In genomic region chr9:127904888-127905728, GRCh38 we compare ENCODE assay signal across 8 cellular contexts. TPM values are rescaled to one million over a fixed set of nuclear protein-coding genes. Genes with fewer than 3 reads are reported as not detected.
DNase-seq lines count a peak whose midpoint lies in the region; TF ChIP-seq lines count a peak whose summit lies in the region.

No MANE protein-coding gene starts in this region.

- peak overlapping the region; percentile 66 for H3K4me2 ChIP-seq in OCI-LY1 (ENCODE audit: low read length)

- peak overlapping the region; percentile 99 for H3K27ac Mint-ChIP-seq in activated T-helper 2 cell treated with anti-CD3 and anti-CD28 coated beads, Interferon-gamma antibody, Interleukin-2, Interleukin-4, amounts not matched to agents 10 μg/mL and 5 μg/mL and 100 μg/mL, durations not matched to agents 14 hours and 24 hours and 36 hours

- H3K27me3 Mint-ChIP-seq in activated T-helper 2 cell treated with anti-CD3 and anti-CD28 coated beads, Interferon-gamma antibody, Interleukin-2, Interleukin-4, amounts not matched to agents 10 μg/mL and 5 μg/mL and 100 μg/mL, durations not matched to agents 14 hours and 24 hours and 36 hours (ENCODE audit: low read depth), result no peaks in the 10 kb centered on the region

- H3F3A ChIP-seq in OCI-LY1 (ENCODE audit: insufficient read depth, low read length), result peaks cover 22% of the 10 kb centered on the region

- in situ Hi-C loops in GM13977 (cut with MboI; ENCODE audit: low pct_unique_long_range_greater_than_20kb, low sequenced_read_pairs, unreplicated experiment), result loop anchor here (25.0 kb wide), 1 partner anchor 318 kb away; no protein-coding TSS in a partner anchor

- peak overlapping the region; percentile 99 for H3K27ac ChIP-seq in OCI-LY1 (ENCODE audit: low read depth, low read length, poor library complexity, severe bottlenecking)
- H3K27ac ChIP-seq in layer of hippocampus (ENCODE audit: low read depth, low read length), result peak overlapping the region; percentile 90
- peak overlapping the region; percentile 66 for H3K27ac ChIP-seq in substantia nigra (ENCODE audit: low read depth, low read length, poor library complexity, severe bottlenecking)

- H3K36me3 ChIP-seq in OCI-LY1 (ENCODE audit: insufficient read depth, low read length), result peaks cover 19% of the 10 kb centered on the region; the same call in 1 of the 2 replicates

- DNase-seq in activated T-helper 2 cell treated with anti-CD3 and anti-CD28 coated beads, Interferon-gamma antibody, Interleukin-2, Interleukin-4, amounts not matched to agents 10 μg/mL and 5 μg/mL and 100 μg/mL, durations not matched to agents 14 hours and 24 hours and 36 hours (ENCODE audit: low spot score), result no peak
- DNase-seq in substantia nigra (lab: John Stamatoyannopoulos, UW), result peak in 1 of 49 donors; percentile 52
- no peak for DNase-seq in GM13977 (ENCODE audit: low spot score)
- no peak for DNase-seq in NCI-H1105 (lab: John Stamatoyannopoulos, UW)
- no peak for DNase-seq in DMS 273 (lab: John Stamatoyannopoulos, UW; ENCODE audit: unreplicated experiment)
- no peak for DNase-seq in NCI-H2029 (lab: John Stamatoyannopoulos, UW)

- H3K27me3 ChIP-seq in OCI-LY1 (ENCODE audit: insufficient read depth, low read length), result no peaks in the 10 kb centered on the region
- H3K27me3 ChIP-seq in layer of hippocampus (ENCODE audit: control insufficient read depth, insufficient read depth, low read length), result no peaks in the 10 kb centered on the region

- H2AFZ ChIP-seq in OCI-LY1 (ENCODE audit: low read length), result no peak overlapping the region

- H3K4me1 Mint-ChIP-seq in activated T-helper 2 cell treated with anti-CD3 and anti-CD28 coated beads, Interferon-gamma antibody, Interleukin-2, Interleukin-4, amounts not matched to agents 10 μg/mL and 5 μg/mL and 100 μg/mL, durations not matched to agents 14 hours and 24 hours and 36 hours (ENCODE audit: low read depth), result peaks cover 31% of the 10 kb centered on the region

- peak overlapping the region; percentile 88 for H3K4me3 Mint-ChIP-seq in activated T-helper 2 cell treated with anti-CD3 and anti-CD28 coated beads, Interferon-gamma antibody, Interleukin-2, Interleukin-4, amounts not matched to agents 10 μg/mL and 5 μg/mL and 100 μg/mL, durations not matched to agents 14 hours and 24 hours and 36 hours (ENCODE audit: low read depth)

- intact Hi-C loops in activated T-helper 2 cell treated with anti-CD3 and anti-CD28 coated beads, Interferon-gamma antibody, Interleukin-2, Interleukin-4, amounts not matched to agents 10 μg/mL and 5 μg/mL and 100 μg/mL, durations not matched to agents 14 hours and 24 hours and 36 hours (cut with micrococcal nuclease), result loop anchor here (2.0 kb wide), 1 partner anchor 14 kb away; no protein-coding TSS in a partner anchor

- H3K79me2 ChIP-seq in OCI-LY1 (ENCODE audit: insufficient read depth, low read length), result no peaks in the 10 kb centered on the region

- H4K20me1 ChIP-seq in OCI-LY1 (ENCODE audit: insufficient read depth, low read length), result no peaks in the 10 kb centered on the region

- peaks cover 69% of the 10 kb centered on the region for H3K4me1 ChIP-seq in OCI-LY1 (ENCODE audit: insufficient read depth, low read length, severe bottlenecking)

- H3K4me3 ChIP-seq in OCI-LY1 (ENCODE audit: low read depth, low read length, poor library complexity, severe bottlenecking), result peak overlapping the region; percentile 46

- peak overlapping the region; percentile 69 for H3K9ac ChIP-seq in OCI-LY1 (ENCODE audit: low read length)

- H3K36me3 Mint-ChIP-seq in activated T-helper 2 cell treated with anti-CD3 and anti-CD28 coated beads, Interferon-gamma antibody, Interleukin-2, Interleukin-4, amounts not matched to agents 10 μg/mL and 5 μg/mL and 100 μg/mL, durations not matched to agents 14 hours and 24 hours and 36 hours (ENCODE audit: low read depth), result peaks cover 18% of the 10 kb centered on the region

- no peaks in the 10 kb centered on the region for H3K9me2 ChIP-seq in OCI-LY1 (ENCODE audit: low read depth, low read length)

- no peaks in the 10 kb centered on the region for H3K9me3 Mint-ChIP-seq in activated T-helper 2 cell treated with anti-CD3 and anti-CD28 coated beads, Interferon-gamma antibody, Interleukin-2, Interleukin-4, amounts not matched to agents 10 μg/mL and 5 μg/mL and 100 μg/mL, durations not matched to agents 14 hours and 24 hours and 36 hours

- no peaks in the 10 kb centered on the region for H3K9me3 ChIP-seq in OCI-LY1 (ENCODE audit: low read length)

- no peak for TF ChIP-seq CTCF in OCI-LY1 (IDR thresholded peaks at IDR 0.05; ENCODE audit: low read length)
- TF ChIP-seq CTCF in GM13977 (IDR thresholded peaks at IDR 0.05; ENCODE audit: extremely low read depth, insufficient read depth, missing control alignments), result no peak

RNA-seq across cellular contexts. Expression of gene ST6GALNAC6, which starts 5.7 kb away (rescaled TPM):
- total RNA-seq in activated T-helper 2 cell treated with anti-CD3 and anti-CD28 coated beads, Interferon-gamma antibody, Interleukin-2, Interleukin-4, amounts not matched to agents 10 μg/mL and 5 μg/mL and 100 μg/mL, durations not matched to agents 14 hours and 24 hours and 36 hours, result 60.3 and 60.7 TPM in 2 replicates

RNA-seq across cellular contexts. Expression of gene ST6GALNAC4, which starts 11.7 kb away (rescaled TPM):
- 25.6 and 28.7 TPM in 2 replicates for total RNA-seq in activated T-helper 2 cell treated with anti-CD3 and anti-CD28 coated beads, Interferon-gamma antibody, Interleukin-2, Interleukin-4, amounts not matched to agents 10 μg/mL and 5 μg/mL and 100 μg/mL, durations not matched to agents 14 hours and 24 hours and 36 hours

RNA-seq across cellular contexts. Expression of gene PIP5KL1, which starts 25.5 kb away (rescaled TPM):
- total RNA-seq in activated T-helper 2 cell treated with anti-CD3 and anti-CD28 coated beads, Interferon-gamma antibody, Interleukin-2, Interleukin-4, amounts not matched to agents 10 μg/mL and 5 μg/mL and 100 μg/mL, durations not matched to agents 14 hours and 24 hours and 36 hours, result 1.4 and 3.4 TPM in 2 replicates

RNA-seq across cellular contexts. Expression of gene AK1, which starts 27.6 kb away (rescaled TPM):
- 19.6 and 21.0 TPM in 2 replicates for total RNA-seq in activated T-helper 2 cell treated with anti-CD3 and anti-CD28 coated beads, Interferon-gamma antibody, Interleukin-2, Interleukin-4, amounts not matched to agents 10 μg/mL and 5 μg/mL and 100 μg/mL, durations not matched to agents 14 hours and 24 hours and 36 hours

RNA-seq across cellular contexts. Expression of gene DPM2, which starts 32.5 kb away (rescaled TPM):
- 55.7 and 57.4 TPM in 2 replicates for total RNA-seq in activated T-helper 2 cell treated with anti-CD3 and anti-CD28 coated beads, Interferon-gamma antibody, Interleukin-2, Interleukin-4, amounts not matched to agents 10 μg/mL and 5 μg/mL and 100 μg/mL, durations not matched to agents 14 hours and 24 hours and 36 hours
